In the genomic region with DNA sequence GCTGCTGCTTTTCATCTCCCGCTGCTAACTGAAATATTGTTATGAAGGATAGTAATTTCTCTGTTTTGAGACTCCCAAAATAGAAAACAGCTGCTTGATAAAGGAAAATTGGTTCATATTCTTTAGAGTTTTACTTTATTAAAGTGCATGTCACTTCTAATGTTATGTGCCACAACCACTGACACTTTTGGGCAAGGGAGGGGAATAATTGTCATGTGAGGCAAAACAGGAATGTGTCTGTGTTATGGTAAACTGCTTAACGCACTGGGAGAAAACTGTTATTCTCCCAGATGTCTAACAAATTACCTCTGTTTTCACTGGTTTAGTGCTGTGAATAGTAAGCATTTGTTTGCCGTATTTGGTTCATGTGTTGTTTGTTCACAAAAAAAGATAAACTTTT, we compare ENCODE assay signal across 15 cellular contexts.
"Had no signal": no experiment of that assay in that cellular context is flagged by ENCODE, and none has a peak within 500 bp of the region (broad histone marks: within the 10 kb centered on the region; RNA-seq: fewer than 3 reads in every experiment).

No MANE protein-coding gene starts in this region.

- H3K9me3 ChIP-seq: heart right ventricle, lower lobe of right lung, neutrophil had no signal

- H3K4me3 Mint-ChIP-seq: activated CD4-positive, alpha-beta T cell treated with anti-CD3 and anti-CD28 coated beads for 36 hours; activated CD8-positive, alpha-beta T cell treated with anti-CD3 and anti-CD28 coated beads for 36 hours; naive thymus-derived CD8-positive, alpha-beta T cell; stimulated activated naive CD8-positive, alpha-beta T cell treated with anti-CD3 and anti-CD28 coated beads, Interleukin-15, Interleukin-2, amounts not matched to agents 100 ng/mL and 50 ng/mL, for 24 hours had no signal

- ATAC-seq: activated CD4-positive, alpha-beta T cell treated with anti-CD3 and anti-CD28 coated beads for 36 hours; activated CD8-positive, alpha-beta T cell treated with anti-CD3 and anti-CD28 coated beads for 36 hours; activated naive CD4-positive, alpha-beta T cell treated with anti-CD3 and anti-CD28 coated beads, Interleukin-2, amount 50 U/mL, for 72 hours; lower lobe of right lung; naive thymus-derived CD8-positive, alpha-beta T cell had no signal

- H3K27ac Mint-ChIP-seq: activated CD4-positive, alpha-beta T cell treated with anti-CD3 and anti-CD28 coated beads for 36 hours; activated CD8-positive, alpha-beta T cell treated with anti-CD3 and anti-CD28 coated beads for 36 hours; activated naive CD4-positive, alpha-beta T cell treated with anti-CD3 and anti-CD28 coated beads, Interleukin-2, amount 50 U/mL, for 72 hours; naive thymus-derived CD8-positive, alpha-beta T cell; stimulated activated naive CD8-positive, alpha-beta T cell treated with anti-CD3 and anti-CD28 coated beads, Interleukin-15, Interleukin-2, amounts not matched to agents 100 ng/mL and 50 ng/mL, for 24 hours had no signal

- H3K27ac ChIP-seq: lower lobe of right lung, neutrophil had no signal

- H3K4me3 ChIP-seq: lower lobe of right lung had no signal

- H3K9me3 Mint-ChIP-seq: activated CD8-positive, alpha-beta T cell treated with anti-CD3 and anti-CD28 coated beads for 36 hours; stimulated activated naive CD8-positive, alpha-beta T cell treated with anti-CD3 and anti-CD28 coated beads, Interleukin-15, Interleukin-2, amounts not matched to agents 100 ng/mL and 50 ng/mL, for 24 hours had no signal

- DNase-seq: activated CD4-positive, alpha-beta T cell treated with anti-CD3 and anti-CD28 coated beads for 36 hours; activated CD8-positive, alpha-beta T cell treated with anti-CD3 and anti-CD28 coated beads for 36 hours; activated effector memory CD4-positive, alpha-beta T cell treated with anti-CD3 and anti-CD28 coated beads, Interleukin-2, amount 50 U/mL, for 16 hours; activated T-cell treated with anti-CD3 and anti-CD28 coated beads, Interleukin-2, amount 50 U/mL, for 48 hours; amniotic stem cell; caudate nucleus; heart right ventricle; left cardiac atrium; lower lobe of right lung; naive thymus-derived CD8-positive, alpha-beta T cell; right cardiac atrium; T-helper 2 cell had no signal

- H3K27me3 ChIP-seq: heart right ventricle had no signal

- H3K27me3 Mint-ChIP-seq: activated CD8-positive, alpha-beta T cell treated with anti-CD3 and anti-CD28 coated beads for 36 hours had no signal

- H3K36me3 ChIP-seq: heart right ventricle, lower lobe of right lung, neutrophil had no signal

- H3K36me3 Mint-ChIP-seq: activated naive CD4-positive, alpha-beta T cell treated with anti-CD3 and anti-CD28 coated beads, Interleukin-2, amount 50 U/mL, for 72 hours; naive thymus-derived CD8-positive, alpha-beta T cell had no signal

- H3K4me1 Mint-ChIP-seq: activated CD4-positive, alpha-beta T cell treated with anti-CD3 and anti-CD28 coated beads for 36 hours; naive thymus-derived CD8-positive, alpha-beta T cell had no signal
